In genomic region chr3:10716964-10717363, GRCh38 we compare ENCODE assay signal across 9 cellular contexts.
"Had no signal": no experiment of that assay in that cellular context is flagged by ENCODE, and none has a peak within 500 bp of the region (broad histone marks: within the 10 kb centered on the region; RNA-seq: fewer than 3 reads in every experiment).

No MANE protein-coding gene starts in this region.

- H3K27ac ChIP-seq: GM23248, HL-60 had no signal

- H3K9me3 ChIP-seq: HAP-1 had no signal

- DNase-seq: GM23248, GOT3, H7, HFFc6, KBM-7 had no signal

- H3K4me3 ChIP-seq: GM23248, HAP-1 had no signal

- H3K36me3 ChIP-seq: HAP-1 had no signal

- H3K4me1 ChIP-seq: HAP-1 had no signal

- ATAC-seq: HCT116, HepG2 had no signal
